In genomic region chr7:2116086-2116810, GRCh38 we compare ENCODE assay signal across 11 cellular contexts.
DNase-seq lines count a peak whose midpoint lies in the region; TF ChIP-seq lines count a peak whose summit lies in the region.
"Had no signal": no experiment of that assay in that cellular context is flagged by ENCODE, and none has a peak within 500 bp of the region (broad histone marks: within the 10 kb centered on the region; RNA-seq: fewer than 3 reads in every experiment).

No MANE protein-coding gene starts in this region.

- no peaks in the 10 kb centered on the region for H3K9me3 ChIP-seq in A673 (ENCODE audit: low read depth, low read length, poor library complexity, severe bottlenecking)
- no peaks in the 10 kb centered on the region for H3K9me3 ChIP-seq in breast epithelium
- H3K9me3 ChIP-seq in spleen = no peaks in the 10 kb centered on the region
- H3K9me3 ChIP-seq: uterus had no signal

- WGBS in spleen, 5 donors = 79 to 90% (median 83%) methylated on average over 20 of the region's 20 CpGs

- TF ChIP-seq POLR2A in breast epithelium (IDR thresholded peaks at IDR 0.05) (no peak), spleen (IDR thresholded peaks at IDR 0.05) (no peak)

- H3K36me3 ChIP-seq in A673 (ENCODE audit: insufficient read depth, low read length, poor library complexity, severe bottlenecking) = no peaks in the 10 kb centered on the region
- H3K36me3 ChIP-seq in breast epithelium = no peaks in the 10 kb centered on the region
- H3K36me3 ChIP-seq in spleen = peaks cover 0 to 28% (median 0%) of the 10 kb centered on the region in 6 donors
- H3K36me3 ChIP-seq: uterus had no signal

- H3K27ac ChIP-seq in A673 (ENCODE audit: low read depth, low read length, poor library complexity, severe bottlenecking) (peak overlapping the region; percentile 50), breast epithelium (peak overlapping the region; percentile 35 to 52), layer of hippocampus (ENCODE audit: low read depth, low read length) (peak overlapping the region; percentile 64), spleen (peak overlapping the region in 4 of 8 donors; percentile 1 to 36 (median 16))
- H3K27ac ChIP-seq: uterus had no signal

- CTCF ChIA-PET in A673 (lab: Charles Lee) = no interaction called here

- intact Hi-C loops in A673 (cut with micrococcal nuclease; ENCODE audit: unreplicated experiment) (no loop called here), breast epithelium (cut with DNase I; ENCODE audit: low total_unique reads) (no loop called here), spleen (cut with DNase I; ENCODE audit: low total_unique reads) (no loop called here)

- H3K4me1 ChIP-seq in A673 (ENCODE audit: insufficient read depth, low read length, poor library complexity, severe bottlenecking) (peaks cover 17% of the 10 kb centered on the region), breast epithelium (peaks cover 8 to 17% of the 10 kb centered on the region in 2 donors), spleen (peaks cover 8 to 91% (median 70%) of the 10 kb centered on the region in 6 donors)

- POLR2A ChIA-PET in A673 (lab: Charles Lee; ENCODE audit: low non-redundant PET) = no interaction called here

- no TSS peak for BruUV-seq in A673 (replicated peaks; lab: Mats Ljungman, UMichigan)

- TF ChIP-seq CTCF in A673 (conservative IDR thresholded peaks at IDR 0.05; ENCODE audit: low read depth, low read length) (no peak), breast epithelium (IDR thresholded peaks at IDR 0.05) (no peak), spleen (IDR thresholded peaks at IDR 0.05 in 8 of 11, conservative IDR thresholded peaks at IDR 0.05 in 3 of 11) (no peak)

- peak; percentile 53 for DNase-seq in A673 (ENCODE audit: low spot score)
- DNase-seq in NCI-H1092 treated with DMSO at 0.1 percent for 48 hours (lab: John Stamatoyannopoulos, UW) = peak; percentile 74
- DNase-seq in breast epithelium (ENCODE audit: low spot score in 2 of 2) = no peak
- DNase-seq in activated CD4-positive, alpha-beta T cell treated with anti-CD3 and anti-CD28 coated beads for 48 hours = no peak
- DNase-seq in activated T-cell treated with anti-CD3 and anti-CD28 coated beads for 4 hours = no peak
- DNase-seq in spleen = no peak
- no peak for DNase-seq in central memory CD4-positive, alpha-beta T cell
- DNase-seq: HCEC 1CT, mesenchymal stem cell had no signal

- no peaks in the 10 kb centered on the region for H3K27me3 ChIP-seq in A673 (replicated peaks; ENCODE audit: insufficient read depth, low read depth, low read length, poor library complexity)
- H3K27me3 ChIP-seq in breast epithelium = no peaks in the 10 kb centered on the region
- H3K27me3 ChIP-seq in layer of hippocampus (ENCODE audit: control insufficient read depth, insufficient read depth, low read length) = no peaks in the 10 kb centered on the region
- no peaks in the 10 kb centered on the region for H3K27me3 ChIP-seq in spleen (replicated peaks in 1 of 7)
- H3K27me3 ChIP-seq: uterus had no signal

- H3K4me3 ChIP-seq in A673 (ENCODE audit: low read depth, low read length, poor library complexity, severe bottlenecking) = no peak overlapping the region
- no peak overlapping the region for H3K4me3 ChIP-seq in breast epithelium
- no peak overlapping the region for H3K4me3 ChIP-seq in spleen
- H3K4me3 ChIP-seq: uterus had no signal

Comparison
In these comparisons a context has a peak if more than half of its experiments do, and no peak if none do; other contexts are left out.
1. DNase-seq: peak in A673 (single experiment) and NCI-H1092 treated with DMSO at 0.1 percent for 48 hours (single experiment); none in breast epithelium (0 of 2), activated CD4-positive, alpha-beta T cell treated with anti-CD3 and anti-CD28 coated beads for 48 hours (single experiment), activated T-cell treated with anti-CD3 and anti-CD28 coated beads for 4 hours (single experiment), spleen (single experiment) and central memory CD4-positive, alpha-beta T cell (single experiment).